8 cellular contexts compared by ENCODE assay signal in genomic region chr6:98835149-98836024, GRCh38. TPM values are rescaled to one million over a fixed set of nuclear protein-coding genes. Genes with fewer than 3 reads are reported as not detected.
DNase-seq lines count a peak whose midpoint lies in the region; ATAC-seq, FAIRE-seq and TF ChIP-seq lines count a peak whose summit lies in the region.

No MANE protein-coding gene starts in this region.

- H3K4me3 ChIP-seq in HUES6 (ENCODE audit: low read depth, low read length), result peak overlapping the region; percentile 69
- no peak overlapping the region for H3K4me3 ChIP-seq in GM12878
- peak overlapping the region; percentile 56 for H3K4me3 ChIP-seq in neural progenitor cell

- H3K9me3 Mint-ChIP-seq in neural progenitor cell, result peaks cover 2% of the 10 kb centered on the region

- TF ChIP-seq POLR2A in GM12878 (IDR thresholded peaks at IDR 0.05; ENCODE audit: low read depth, low read length), result no peak

- no peaks in the 10 kb centered on the region for H3K36me3 ChIP-seq in HUES6 (ENCODE audit: control insufficient read depth, insufficient read depth, low read length)
- no peaks in the 10 kb centered on the region for H3K36me3 ChIP-seq in GM12878 (ENCODE audit: control insufficient read depth in 2 of 2, insufficient read depth in 2 of 2, low read length in 1 of 2)
- no peaks in the 10 kb centered on the region for H3K36me3 ChIP-seq in neural progenitor cell

- H4K20me1 ChIP-seq in GM12878 (ENCODE audit: control insufficient read depth, insufficient read depth), result no peaks in the 10 kb centered on the region
- peaks cover 56% of the 10 kb centered on the region for H4K20me1 ChIP-seq in neural progenitor cell (ENCODE audit: low read depth)

- H3K4me1 ChIP-seq in HUES6 (ENCODE audit: control insufficient read depth, insufficient read depth, low read length) (peaks cover 38% of the 10 kb centered on the region), GM12878 (ENCODE audit: control insufficient read depth, insufficient read depth, low read length) (no peaks in the 10 kb centered on the region), neural progenitor cell (peaks cover 54% of the 10 kb centered on the region)

- no peaks in the 10 kb centered on the region for H3K9me3 ChIP-seq in HUES6 (ENCODE audit: control insufficient read depth, insufficient read depth, low read depth, low read length)
- H3K9me3 ChIP-seq in GM12878 (replicated peaks; ENCODE audit: control insufficient read depth, insufficient read depth, low read length), result no peaks in the 10 kb centered on the region; the same call in 2 of the 3 replicates
- no peaks in the 10 kb centered on the region for H3K9me3 ChIP-seq in neural progenitor cell (ENCODE audit: low read depth)

- no peak for TF ChIP-seq CTCF in GM12878 (IDR thresholded peaks at IDR 0.05 in 2 of 3, conservative IDR thresholded peaks at IDR 0.05 in 1 of 3; ENCODE audit: control insufficient read depth in 2 of 3, extremely low read depth in 1 of 3, insufficient read depth in 1 of 3, low read depth in 3 of 3, low read length in 3 of 3)
- no peak for TF ChIP-seq CTCF in neural progenitor cell (IDR thresholded peaks at IDR 0.05)

- POLR2A ChIA-PET in GM12878 (lab: Charles Lee), result no interaction called here

- peaks cover 47% of the 10 kb centered on the region for H3F3A ChIP-seq in neural progenitor cell (ENCODE audit: low read depth)

- H3K79me2 ChIP-seq in GM12878 (ENCODE audit: control insufficient read depth, insufficient read depth, low read length), result no peaks in the 10 kb centered on the region
- peaks cover 46% of the 10 kb centered on the region for H3K79me2 ChIP-seq in neural progenitor cell (ENCODE audit: low read depth)

- H3K4me2 ChIP-seq in GM12878 (ENCODE audit: control insufficient read depth, insufficient read depth), result peak overlapping the region; percentile 25; the same call in 1 of the 2 replicates
- H3K4me2 ChIP-seq in neural progenitor cell, result peak overlapping the region; percentile 88

- CTCF ChIA-PET in GM12878 (lab: Yijun Ruan, JAX), result no interaction called here

- no peak for TF ChIP-seq EP300 in GM12878 (IDR thresholded peaks at IDR 0.05; ENCODE audit: borderline replicate concordance in 1 of 2, control insufficient read depth in 1 of 2, low read depth in 2 of 2, low read length in 2 of 2)

- H3K9ac ChIP-seq in HUES6 (ENCODE audit: low read length), result no peak overlapping the region
- H3K9ac ChIP-seq in GM12878 (ENCODE audit: control insufficient read depth, insufficient read depth, low read length), result no peak overlapping the region
- no peak overlapping the region for H3K9ac ChIP-seq in neural progenitor cell

- intact Hi-C loops in GM12878 (cut with micrococcal nuclease; ENCODE audit: unreplicated experiment), result loop anchor here (5.0 kb wide), 1 partner anchor 58 kb away; no protein-coding TSS in a partner anchor

- RAD21 ChIA-PET in GM12878 (lab: Charles Lee; ENCODE audit: unreplicated experiment), result no interaction called here

- peaks cover 2% of the 10 kb centered on the region for H3K27me3 Mint-ChIP-seq in neural progenitor cell (ENCODE audit: insufficient read depth, low read depth)

- FAIRE-seq in GM12878 (lab: Jason Lieb, UNC), result no peak

- TF ChIP-seq RAD21 in GM12878 (IDR thresholded peaks at IDR 0.05; ENCODE audit: insufficient read depth, low read depth, low read length), result no peak

- H3K27ac ChIP-seq in HUES6 (ENCODE audit: low read depth, low read length) (no peak overlapping the region), GM12878 (ENCODE audit: control insufficient read depth, insufficient read depth) (no peak overlapping the region), neural progenitor cell (no peak overlapping the region)

- no peak overlapping the region for H2AFZ ChIP-seq in GM12878 (ENCODE audit: control insufficient read depth, low read depth, low read length)
- peak overlapping the region; percentile 4 for H2AFZ ChIP-seq in neural progenitor cell (replicated peaks)

- SMC1A ChIA-PET in GM12878 (lab: Charles Lee; ENCODE audit: uncharacterized antibody, unreplicated experiment), result no interaction called here

- H3K4me1 Mint-ChIP-seq in neural progenitor cell, result peaks cover 27% of the 10 kb centered on the region

- H3K27me3 ChIP-seq in HUES6 (ENCODE audit: control insufficient read depth, insufficient read depth, low read length) (peaks cover 97% of the 10 kb centered on the region), GM12878 (replicated peaks in 1 of 2; ENCODE audit: control insufficient read depth in 2 of 2, insufficient read depth in 2 of 2, low read length in 1 of 2) (peaks cover 18 to 37% of the 10 kb centered on the region in 2 experiments), neural progenitor cell (peaks cover 91% of the 10 kb centered on the region)

- peaks cover 40% of the 10 kb centered on the region for H3K36me3 Mint-ChIP-seq in neural progenitor cell

- H3K27ac Mint-ChIP-seq in neural progenitor cell, result peak overlapping the region; percentile 97

- peak; percentile 42 for DNase-seq in COR-L47 (lab: John Stamatoyannopoulos, UW)
- DNase-seq in GM12878 (ENCODE audit: low read depth, low spot score), result no peak
- peak; percentile 69 for DNase-seq in neural progenitor cell (ENCODE audit: low spot score)
- DNase-seq in amniotic stem cell (lab: John Stamatoyannopoulos, UW), result no peak
- no peak for DNase-seq in 8988T
- no peak for DNase-seq in activated naive CD4-positive, alpha-beta T cell (lab: John Stamatoyannopoulos, UW)

- in situ Hi-C loops in GM12878 (cut with MboI), result no loop called here

- WGBS in GM12878 (ENCODE audit: insufficient coverage, insufficient replicate concordance, low lambda C conversion rate, missing lambda C conversion rate), result 50% methylated on average over 41 of the region's 76 CpGs

- no TSS peak for BruUV-seq in GM12878 (replicated peaks; lab: Mats Ljungman, UMichigan)

- ATAC-seq in GM12878, result no peak
- no peak for ATAC-seq in HG03378 (IDR thresholded peaks at IDR 0.05; ENCODE audit: unreplicated experiment)

- peak overlapping the region; percentile 94 for H3K4me3 Mint-ChIP-seq in neural progenitor cell

TF ChIP-seq in GM12878, 131 proteins besides CTCF, POLR2A, EP300 and RAD21:
- TF ChIP-seq EZH2 (IDR thresholded peaks at IDR 0.05; ENCODE audit: borderline replicate concordance, control insufficient read depth, low read depth, low read length), result 0 out of 2 replicates have a peak, but pooled peaks have one; percentile 17
- TF ChIP-seq MYB (IDR thresholded peaks at IDR 0.05; ENCODE audit: borderline replicate concordance, low read depth, low read length), result no peak
- TF ChIP-seq SMAD1 (IDR thresholded peaks at IDR 0.05; ENCODE audit: low read depth, partially characterized antibody), result no peak
- no peak for TF ChIP-seq CBX5 (IDR thresholded peaks at IDR 0.05; ENCODE audit: low read depth)
- 0 out of 3 replicates have a peak, but pooled peaks of 1 of the 2 experiments have one; percentile 11 for TF ChIP-seq EGR1 (IDR thresholded peaks at IDR 0.05; ENCODE audit: borderline replicate concordance in 1 of 2, low read depth in 2 of 2, low read length in 2 of 2)

RNA-seq across cellular contexts. Expression of gene POU3F2, which starts 1.0 kb away (rescaled TPM):
- not detected in 2 replicates for total RNA-seq in GM12878 (2013; cell fraction: nucleolus; rRNA removed)
- total RNA-seq in GM12878 (2014; rRNA removed), result not detected in 2 replicates
- total RNA-seq in GM12878 (2014; rRNA removed; fragmentation: Illumina TruSeq; extraction: Trizol), result not detected in 2 replicates
- total RNA-seq in GM12878 (2021), result not detected in 2 replicates
- not detected for polyA plus RNA-seq in GM12878 (2011; ENCODE audit: low read depth)
- polyA plus RNA-seq in GM12878 (2011; rRNA removed), result not detected in 2 replicates
- not detected in 2 replicates for polyA plus RNA-seq in GM12878 (2011; cell fraction: cytosol; rRNA removed)
- polyA plus RNA-seq in GM12878 (2011; cell fraction: nucleus; rRNA removed), result not detected in 2 replicates
- 0.01 TPM in 1 of 2 replicates, not detected in the other for polyA plus RNA-seq in GM12878 (2012)
- not detected in 2 replicates for polyA plus RNA-seq in GM12878 (2014; fragmentation: Illumina TruSeq; extraction: Trizol)
- not detected for polyA plus RNA-seq in GM12878 (2014; fragmentation: Nextera tagmentation; extraction: Ambion mirVana)
- polyA plus RNA-seq in GM12878 (2014; rRNA removed), result not detected in 2 replicates
- not detected for polyA plus RNA-seq in GM12878 (2016; fragmentation: Nextera tagmentation; extraction: Ambion mirVana)
- polyA minus RNA-seq in GM12878 (2011; rRNA and poly(A)+ RNA removed), result not detected in 2 replicates
- polyA minus RNA-seq in GM12878 (2011; cell fraction: cytosol; rRNA and poly(A)+ RNA removed), result not detected in 2 replicates
- polyA minus RNA-seq in GM12878 (2011; cell fraction: nucleus; rRNA and poly(A)+ RNA removed), result not detected in 2 replicates
- total RNA-seq in neural progenitor cell (ENCODE audit: low replicate concordance), result 8.8 and 12.2 TPM in 2 replicates

Comparison
In these comparisons a context has a peak if more than half of its experiments do, and no peak if none do; other contexts are left out.
1. DNase-seq: peak in COR-L47 (single experiment) and neural progenitor cell (single experiment); none in GM12878 (single experiment), amniotic stem cell (single experiment), 8988T (single experiment) and activated naive CD4-positive, alpha-beta T cell (0 of 4).